ENCODE assay signal across 14 cellular contexts in the genomic region with DNA sequence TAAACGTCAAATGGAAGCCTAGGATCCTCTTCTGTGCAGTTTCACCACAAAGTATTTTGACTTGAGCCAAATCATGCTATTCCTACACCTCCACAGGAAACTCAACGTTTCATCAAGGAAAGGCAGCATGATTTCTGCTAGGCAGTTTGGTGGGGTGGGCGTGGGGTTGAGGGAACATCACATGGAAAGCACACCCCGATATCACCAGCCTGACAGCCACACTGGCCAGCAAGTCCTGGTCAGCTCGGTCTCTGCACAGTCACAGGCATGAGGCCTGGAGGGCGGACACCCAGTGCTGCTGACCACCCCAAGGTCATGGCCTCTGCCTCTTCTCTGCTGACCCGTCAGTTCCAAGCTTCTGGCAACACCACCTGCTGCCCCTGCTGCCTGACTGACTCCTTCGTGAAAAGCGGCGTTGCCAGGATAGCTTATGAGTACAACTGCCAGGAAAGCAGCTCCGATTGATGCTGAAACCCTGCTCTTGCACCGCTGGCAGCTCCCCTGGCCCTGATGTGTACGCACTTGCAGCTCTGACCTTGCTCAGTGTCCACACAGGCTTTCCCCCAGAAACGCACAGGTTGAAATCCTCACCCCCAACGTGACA.
DNase-seq lines count a peak whose midpoint lies in the region; ATAC-seq and TF ChIP-seq lines count a peak whose summit lies in the region.
"Had no signal": no experiment of that assay in that cellular context is flagged by ENCODE, and none has a peak within 500 bp of the region (broad histone marks: within the 10 kb centered on the region; RNA-seq: fewer than 3 reads in every experiment).

No MANE protein-coding gene starts in this region.

- WGBS in endodermal cell (ENCODE audit: insufficient coverage in 1 of 2, insufficient read length in 1 of 2), 2 experiments: 92 to 96% methylated on average over 12 to 15 of the region's 15 CpGs
- 89% methylated on average over 15 of the region's 15 CpGs for WGBS in mesenchymal stem cell

- H3K79me2 ChIP-seq in SU-DHL-6 (ENCODE audit: insufficient read depth, low read length): peaks cover 2% of the 10 kb centered on the region; the same call in 1 of the 2 replicates

- H3K4me1 Mint-ChIP-seq in endodermal cell (peaks cover 6% of the 10 kb centered on the region), progenitor cell of endocrine pancreas (ENCODE audit: low read depth) (peaks cover 57% of the 10 kb centered on the region)

- H3K4me3 ChIP-seq in BLaER1: no peak overlapping the region
- no peak overlapping the region for H3K4me3 ChIP-seq in SU-DHL-6 (ENCODE audit: insufficient read depth, low read length, poor library complexity, severe bottlenecking)
- H3K4me3 ChIP-seq in endodermal cell (ENCODE audit: low read length): no peak overlapping the region
- no peak overlapping the region for H3K4me3 ChIP-seq in mesenchymal stem cell (ENCODE audit: insufficient read depth in 1 of 2, low read depth in 1 of 2, low read length in 2 of 2)
- H3K4me3 ChIP-seq: A549, HAP-1 had no signal

- TF ChIP-seq CTCF in SU-DHL-6 (IDR thresholded peaks at IDR 0.05; ENCODE audit: insufficient read depth, low read length, poor library complexity, severe bottlenecking) (no peak), endodermal cell (conservative IDR thresholded peaks at IDR 0.05) (no peak), progenitor cell of endocrine pancreas (IDR thresholded peaks at IDR 0.05; ENCODE audit: unreplicated experiment) (no peak)

- H3K9ac ChIP-seq in BLaER1 (no peak overlapping the region), SU-DHL-6 (ENCODE audit: low read length) (no peak overlapping the region), endodermal cell (ENCODE audit: extremely low read depth, low read length, poor library complexity, severe bottlenecking) (no peak overlapping the region), mesenchymal stem cell (ENCODE audit: low read length) (no peak overlapping the region)

- DNase-seq in endodermal cell: no peak
- DNase-seq in progenitor cell of endocrine pancreas (ENCODE audit: low spot score, unreplicated experiment): no peak
- DNase-seq in left lobe of liver (ENCODE audit: low spot score): no peak
- no peak for DNase-seq in stimulated activated naive CD8-positive, alpha-beta T cell treated with anti-CD3 and anti-CD28 coated beads, Interleukin-15, Interleukin-2, amounts not matched to agents 100 U/mL and 50 U/mL, for 24 hours
- DNase-seq in mesenchymal stem cell: no peak
- DNase-seq: KG1, NCI-H1092, NCI-H2107 had no signal

- H3K9me3 Mint-ChIP-seq in endodermal cell: no peaks in the 10 kb centered on the region
- no peaks in the 10 kb centered on the region for H3K9me3 Mint-ChIP-seq in progenitor cell of endocrine pancreas (ENCODE audit: low read depth)

- H3K18ac ChIP-seq in mesenchymal stem cell (ENCODE audit: low read depth in 1 of 2, low read length in 2 of 2): no peak overlapping the region

- H3K27ac Mint-ChIP-seq in endodermal cell (no peak overlapping the region), progenitor cell of endocrine pancreas (peak overlapping the region; percentile 53)

- peaks cover 95% of the 10 kb centered on the region for H4K20me1 ChIP-seq in BLaER1
- H4K20me1 ChIP-seq in SU-DHL-6 (ENCODE audit: low read depth, low read length): no peaks in the 10 kb centered on the region

- H3K14ac ChIP-seq in mesenchymal stem cell (ENCODE audit: low read length in 2 of 2): no peak overlapping the region

- H3K23ac ChIP-seq in mesenchymal stem cell (ENCODE audit: low read length in 2 of 2): no peak overlapping the region

- H3K36me3 Mint-ChIP-seq in endodermal cell (ENCODE audit: low read depth): no peaks in the 10 kb centered on the region
- H3K36me3 Mint-ChIP-seq in progenitor cell of endocrine pancreas (ENCODE audit: insufficient read depth): no peaks in the 10 kb centered on the region

- H3K4ac ChIP-seq in mesenchymal stem cell (ENCODE audit: low read depth in 1 of 2, low read length in 2 of 2): no peak overlapping the region

- no peaks in the 10 kb centered on the region for H3K27me3 Mint-ChIP-seq in endodermal cell (ENCODE audit: insufficient read depth)
- H3K27me3 Mint-ChIP-seq in progenitor cell of endocrine pancreas: no peaks in the 10 kb centered on the region

- H3K36me3 ChIP-seq in BLaER1: peaks cover 18% of the 10 kb centered on the region; the same call in 1 of the 2 replicates
- no peaks in the 10 kb centered on the region for H3K36me3 ChIP-seq in SU-DHL-6 (ENCODE audit: low read length)
- no peaks in the 10 kb centered on the region for H3K36me3 ChIP-seq in endodermal cell (ENCODE audit: control insufficient read depth, insufficient read depth, low read length)
- peaks cover 9 to 26% of the 10 kb centered on the region in 2 experiments for H3K36me3 ChIP-seq in mesenchymal stem cell (ENCODE audit: control insufficient read depth in 1 of 2, insufficient read depth in 2 of 2, low read depth in 1 of 2, low read length in 2 of 2)
- H3K36me3 ChIP-seq: HAP-1 had no signal

- peaks cover 76% of the 10 kb centered on the region for H3F3A ChIP-seq in SU-DHL-6 (ENCODE audit: insufficient read depth)

- peaks cover 56% of the 10 kb centered on the region for H3K79me1 ChIP-seq in mesenchymal stem cell (replicated peaks; ENCODE audit: low read length, poor library complexity, severe bottlenecking)

- no peak overlapping the region for H2BK12ac ChIP-seq in mesenchymal stem cell (ENCODE audit: low read length in 2 of 2)

- H2BK120ac ChIP-seq in mesenchymal stem cell (ENCODE audit: low read depth, low read length): no peak overlapping the region

- H3K4me2 ChIP-seq in BLaER1 (0 out of 2 replicates have a peak overlapping the region, but pooled peaks have one; percentile 12), SU-DHL-6 (ENCODE audit: low read depth, low read length, poor library complexity, severe bottlenecking) (no peak overlapping the region), mesenchymal stem cell (ENCODE audit: low read length, poor library complexity, severe bottlenecking) (no peak overlapping the region)
- H3K4me2 ChIP-seq: A549 had no signal

- H3K27me3 ChIP-seq in BLaER1 (peaks cover 10% of the 10 kb centered on the region), SU-DHL-6 (ENCODE audit: low read length) (no peaks in the 10 kb centered on the region), endodermal cell (ENCODE audit: control insufficient read depth, insufficient read depth, low read length, poor library complexity, severe bottlenecking) (no peaks in the 10 kb centered on the region), mesenchymal stem cell (ENCODE audit: control insufficient read depth in 1 of 2, insufficient read depth in 1 of 2, low read length in 2 of 2) (no peaks in the 10 kb centered on the region)

- no peak overlapping the region for H2BK5ac ChIP-seq in mesenchymal stem cell (ENCODE audit: low read depth, low read length, poor library complexity, severe bottlenecking)

- no peak overlapping the region for H2AK5ac ChIP-seq in mesenchymal stem cell (ENCODE audit: low read length, severe bottlenecking)

- H3K27ac ChIP-seq in BLaER1: no peak overlapping the region
- H3K27ac ChIP-seq in SU-DHL-6 (ENCODE audit: low read depth, low read length): peak overlapping the region; percentile 47
- peak overlapping the region; percentile 72 for H3K27ac ChIP-seq in endodermal cell (ENCODE audit: low read depth, low read length)
- H3K27ac ChIP-seq in mesenchymal stem cell (ENCODE audit: low read length, poor library complexity, severe bottlenecking): no peak overlapping the region
- H3K27ac ChIP-seq: A549 had no signal

- H3K9me2 ChIP-seq in SU-DHL-6 (replicated peaks; ENCODE audit: insufficient read depth, low read length): no peaks in the 10 kb centered on the region

- H3K9me3 ChIP-seq in BLaER1 (no peaks in the 10 kb centered on the region), SU-DHL-6 (ENCODE audit: insufficient read depth, low read length) (no peaks in the 10 kb centered on the region), endodermal cell (ENCODE audit: control insufficient read depth, low read length) (no peaks in the 10 kb centered on the region), mesenchymal stem cell (ENCODE audit: control insufficient read depth, low read length) (no peaks in the 10 kb centered on the region)
- H3K9me3 ChIP-seq: A549, Caco-2, HAP-1 had no signal

- H2BK15ac ChIP-seq in mesenchymal stem cell (ENCODE audit: low read depth, poor library complexity, severe bottlenecking): no peak overlapping the region

- no peak overlapping the region for H2AFZ ChIP-seq in SU-DHL-6 (ENCODE audit: low read depth, low read length, severe bottlenecking)
- H2AFZ ChIP-seq in mesenchymal stem cell (ENCODE audit: low read depth, low read length): no peak overlapping the region

- H4K91ac ChIP-seq in mesenchymal stem cell (ENCODE audit: low read length): no peak overlapping the region

- H3K4me3 Mint-ChIP-seq in endodermal cell (no peak overlapping the region), progenitor cell of endocrine pancreas (ENCODE audit: low read depth) (no peak overlapping the region)

- H3K4me1 ChIP-seq in BLaER1 (peaks cover 78% of the 10 kb centered on the region), endodermal cell (ENCODE audit: control insufficient read depth, insufficient read depth, low read length) (peaks cover 5% of the 10 kb centered on the region), mesenchymal stem cell (ENCODE audit: control insufficient read depth, insufficient read depth, low read depth, low read length) (peaks cover 22% of the 10 kb centered on the region)
- H3K4me1 ChIP-seq: A549, Caco-2 had no signal

- ATAC-seq in left lobe of liver (no peak), HG03097 (IDR thresholded peaks at IDR 0.05; ENCODE audit: low FRiP score, unreplicated experiment) (no peak)
- ATAC-seq in stimulated activated naive CD8-positive, alpha-beta T cell treated with anti-CD3 and anti-CD28 coated beads, Interleukin-15, Interleukin-2, amounts not matched to agents 100 U/mL and 50 U/mL, for 24 hours: no peak

- H4K8ac ChIP-seq in mesenchymal stem cell (ENCODE audit: low read length): no peak overlapping the region

Comparison
In these comparisons a context has a peak if more than half of its experiments do, and no peak if none do; other contexts are left out.
1. H3K27ac ChIP-seq: peak in SU-DHL-6 (single experiment) and endodermal cell (single experiment); none in BLaER1 (single experiment) and mesenchymal stem cell (single experiment).